ENCODE assay signal across 19 cellular contexts in the genomic region with DNA sequence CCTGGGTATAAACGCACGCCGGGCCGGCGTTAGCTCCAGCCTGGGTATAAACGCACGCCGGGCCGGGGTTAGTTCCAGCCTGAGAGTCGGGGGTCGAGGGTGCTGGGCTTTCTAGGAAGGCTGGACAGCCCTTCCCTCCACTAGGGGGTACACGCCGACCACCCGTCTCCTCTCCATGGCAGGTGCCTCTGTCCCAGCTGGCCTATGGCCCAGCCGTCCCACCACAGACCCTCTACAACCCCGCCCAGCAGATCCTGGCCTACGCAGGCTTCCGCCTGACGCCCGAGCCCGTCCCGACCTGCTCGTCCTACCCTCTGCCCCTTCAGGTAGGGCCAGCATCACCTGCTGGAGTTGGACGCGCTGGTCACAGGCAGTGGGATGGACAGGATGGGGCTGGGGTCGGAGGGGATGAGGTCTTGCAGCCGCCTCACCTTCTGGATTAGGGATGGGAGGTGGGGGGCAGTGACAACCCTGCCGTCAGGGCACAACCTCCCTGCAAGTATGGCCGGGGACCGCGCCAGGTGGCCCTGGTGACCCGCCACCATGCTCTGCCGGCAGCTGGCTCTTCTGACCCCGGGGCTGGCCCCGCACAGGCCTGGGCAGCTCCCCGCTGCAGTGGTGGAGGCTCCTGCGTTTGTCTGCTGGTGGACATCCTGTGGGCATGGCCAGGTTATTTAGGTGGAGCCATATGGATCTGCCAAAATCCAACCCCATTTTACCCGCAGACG.
"Had no signal": no experiment of that assay in that cellular context is flagged by ENCODE, and none has a peak within 500 bp of the region (broad histone marks: within the 10 kb centered on the region; RNA-seq: fewer than 3 reads in every experiment).

No MANE protein-coding gene starts in this region.

- H3K27me3 Mint-ChIP-seq: activated B cell treated with CpG ODN at 0.5 μM for 24 hours; activated CD4-positive, alpha-beta memory T cell treated with anti-CD3 and anti-CD28 coated beads for 36 hours; activated naive CD8-positive, alpha-beta T cell treated with anti-CD3 and anti-CD28 coated beads for 36 hours; memory B cell; stimulated activated naive CD8-positive, alpha-beta T cell treated with anti-CD3 and anti-CD28 coated beads, Interleukin-15, Interleukin-2, amounts not matched to agents 100 ng/mL and 50 ng/mL, for 24 hours had no signal

- H3K27ac ChIP-seq: breast epithelium, coronary artery, heart left ventricle, left lung, tibial artery had no signal

- H3K36me3 ChIP-seq: breast epithelium, heart left ventricle, left lung, tibial artery had no signal

- H3K4me3 Mint-ChIP-seq: activated B cell treated with CpG ODN at 0.5 μM for 24 hours; activated CD4-positive, alpha-beta memory T cell treated with anti-CD3 and anti-CD28 coated beads for 36 hours; activated naive CD8-positive, alpha-beta T cell treated with anti-CD3 and anti-CD28 coated beads for 36 hours; endodermal cell; memory B cell; nephron progenitor cell; stimulated activated naive CD8-positive, alpha-beta T cell treated with anti-CD3 and anti-CD28 coated beads, Interleukin-15, Interleukin-2, amounts not matched to agents 100 ng/mL and 50 ng/mL, for 24 hours; T-helper 1 cell treated with Interleukin-12 subunit alpha and Interleukin-12 subunit beta and Interleukin-4 antibody, amounts not matched to agents 30 μg/mL and 1 μg/mL, for 36 hours had no signal

- H3K4me1 ChIP-seq: breast epithelium had no signal

- DNase-seq: activated B cell treated with CpG ODN at 0.5 μM for 24 hours; activated CD4-positive, alpha-beta memory T cell treated with anti-CD3 and anti-CD28 coated beads for 36 hours; activated CD4-positive, alpha-beta T cell treated with anti-CD3 and anti-CD28 coated beads for 48 hours; activated naive CD4-positive, alpha-beta T cell treated with Interleukin-2 at 50 U/mL for 16 hours; activated naive CD8-positive, alpha-beta T cell treated with anti-CD3 and anti-CD28 coated beads for 36 hours; activated T-cell treated with anti-CD3 and anti-CD28 coated beads, Interleukin-2, amount 50 U/mL, for 48 hours; endodermal cell; nephron progenitor cell; nucleus accumbens; stimulated activated CD4-positive, alpha-beta T cell treated with anti-CD3 and anti-CD28 coated beads, Interleukin-1b, Interleukin-23, amount 100 ng/mL, for 48 hours; substantia nigra had no signal

- H3K27ac Mint-ChIP-seq: activated B cell treated with CpG ODN at 0.5 μM for 24 hours; activated CD4-positive, alpha-beta memory T cell treated with anti-CD3 and anti-CD28 coated beads for 36 hours; activated naive CD8-positive, alpha-beta T cell treated with anti-CD3 and anti-CD28 coated beads for 36 hours; memory B cell; nephron progenitor cell; stimulated activated naive CD8-positive, alpha-beta T cell treated with anti-CD3 and anti-CD28 coated beads, Interleukin-15, Interleukin-2, amounts not matched to agents 100 ng/mL and 50 ng/mL, for 24 hours; T-helper 1 cell treated with Interleukin-12 subunit alpha and Interleukin-12 subunit beta and Interleukin-4 antibody, amounts not matched to agents 30 μg/mL and 1 μg/mL, for 36 hours had no signal

- H3K9me3 Mint-ChIP-seq: stimulated activated naive CD8-positive, alpha-beta T cell treated with anti-CD3 and anti-CD28 coated beads, Interleukin-15, Interleukin-2, amounts not matched to agents 100 ng/mL and 50 ng/mL, for 24 hours had no signal

- H3K4me3 ChIP-seq: breast epithelium, coronary artery, heart left ventricle, left lung, tibial artery had no signal

- H3K4me1 Mint-ChIP-seq: activated B cell treated with CpG ODN at 0.5 μM for 24 hours, endodermal cell, memory B cell had no signal

- ATAC-seq: heart left ventricle, left lung had no signal

- H3K27me3 ChIP-seq: breast epithelium, heart left ventricle, left lung had no signal

- H3K36me3 Mint-ChIP-seq: activated naive CD8-positive, alpha-beta T cell treated with anti-CD3 and anti-CD28 coated beads for 36 hours; memory B cell had no signal
